Comparison of ENCODE assay signal across 9 cellular contexts in genomic region chr22:36375071-36375980, GRCh38. TPM values are rescaled to one million over a fixed set of nuclear protein-coding genes. Genes with fewer than 3 reads are reported as not detected.
A peak's percentile ranks its signal among the peaks of the same experiment; 100 is the strongest.
DNase-seq lines count a peak whose midpoint lies in the region; ATAC-seq and TF ChIP-seq lines count a peak whose summit lies in the region.
"Had no signal": no experiment of that assay in that cellular context is flagged by ENCODE, and none has a peak within 500 bp of the region (broad histone marks: within the 10 kb centered on the region; RNA-seq: fewer than 3 reads in every experiment).

No MANE protein-coding gene starts in this region.

- TF ChIP-seq CTCF in adrenal gland (IDR thresholded peaks at IDR 0.05) (no peak), right lobe of liver (IDR thresholded peaks at IDR 0.05) (no peak), tibial artery (IDR thresholded peaks at IDR 0.05) (no peak)

- no peak overlapping the region for H3K4me3 ChIP-seq in adrenal gland
- H3K4me3 ChIP-seq in right lobe of liver = no peak overlapping the region
- H3K4me3 ChIP-seq in tibial artery = no peak overlapping the region

- H3K36me3 ChIP-seq in adrenal gland (replicated peaks in 1 of 2) (no peaks in the 10 kb centered on the region), right lobe of liver (peaks cover 0 to 3% (median 0%) of the 10 kb centered on the region in 4 donors), tibial artery (peaks cover 0 to 13% (median 3%) of the 10 kb centered on the region in 3 donors)

- DNase-seq in activated T-cell treated with anti-CD3 and anti-CD28 coated beads, Interleukin-2, amount 50 U/mL, for 1 hour = peak; percentile 29
- no peak for DNase-seq in activated T-cell treated with anti-CD3 and anti-CD28 coated beads for 4 hours
- peak in 3 of 7 donors; percentile 53 to 60 (median 57) for DNase-seq in adrenal gland
- no peak for DNase-seq in right lobe of liver
- peak in 1 of 2 donors; percentile 81 for DNase-seq in tibial artery
- DNase-seq in NCI-H2029 (lab: John Stamatoyannopoulos, UW) = no peak
- DNase-seq: Karpas-422 had no signal

- TF ChIP-seq POLR2A in adrenal gland (IDR thresholded peaks at IDR 0.05) (no peak), right lobe of liver (IDR thresholded peaks at IDR 0.05) (no peak)

- intact Hi-C loops in adrenal gland (cut with DNase I) = loop anchor here in 1 of 2 donors (10.0 kb wide), 1 partner anchor 89 kb away; no protein-coding TSS in a partner anchor
- intact Hi-C loops in right lobe of liver (cut with DNase I) = loop anchor here in 1 of 2 donors (10.0 kb wide), 1 partner anchor 99 kb away; no protein-coding TSS in a partner anchor
- intact Hi-C loops in tibial artery (cut with DNase I; ENCODE audit: low total_unique reads) = no loop called here

- H3K27ac ChIP-seq in adrenal gland (peak overlapping the region in 4 of 5 donors; percentile 16 to 86 (median 68)), right lobe of liver (peak overlapping the region; percentile 17 to 50 (median 26)), tibial artery (peak overlapping the region; percentile 95)

- no peaks in the 10 kb centered on the region for H3K27me3 ChIP-seq in adrenal gland
- H3K27me3 ChIP-seq in right lobe of liver = no peaks in the 10 kb centered on the region
- H3K27me3 ChIP-seq in tibial artery = no peaks in the 10 kb centered on the region

- peak in 3 of 4 donors; percentile 2 to 31 (median 21) for ATAC-seq in right lobe of liver
- ATAC-seq in HG02852 (IDR thresholded peaks at IDR 0.05; ENCODE audit: unreplicated experiment) = no peak
- no peak for ATAC-seq in HG03045 (IDR thresholded peaks at IDR 0.05; ENCODE audit: unreplicated experiment)

- 55 to 57% (median 56%) methylated on average over 4 to 9 of the region's 9 CpGs for WGBS in adrenal gland, 4 donors
- WGBS in right lobe of liver (ENCODE audit: insufficient coverage, low coverage, low lambda C conversion rate, missing lambda C conversion rate) = 50% methylated on average over 5 of the region's 9 CpGs

- no peaks in the 10 kb centered on the region for H3K9me3 ChIP-seq in adrenal gland (replicated peaks in 1 of 3)
- no peaks in the 10 kb centered on the region for H3K9me3 ChIP-seq in right lobe of liver
- H3K9me3 ChIP-seq in tibial artery = no peaks in the 10 kb centered on the region

- H3K4me1 ChIP-seq in adrenal gland (replicated peaks in 1 of 2) (peaks cover 48 to 92% of the 10 kb centered on the region in 2 donors), right lobe of liver (peaks cover 0 to 78% (median 40%) of the 10 kb centered on the region in 4 donors), tibial artery (peaks cover 0 to 100% (median 95%) of the 10 kb centered on the region in 4 donors)

RNA-seq across cellular contexts. Expression of gene MYH9, which starts 12.4 kb away (rescaled TPM):
- 100 to 1,000 TPM; 294 to 427 (median 369) TPM for total RNA-seq in adrenal gland
- polyA plus RNA-seq in adrenal gland = 100 to 1,000 TPM in 2 of 3 donors, 10 to 100 TPM in 1; 96.2 to 164 (median 133) TPM
- 100 to 1,000 TPM; 168 to 435 (median 222) TPM for total RNA-seq in right lobe of liver

Comparison
In these comparisons a context has a peak if more than half of its experiments do, and no peak if none do; other contexts are left out.
1. H3K27ac ChIP-seq: peak in every context shown above with its lines; median percentile 95 in tibial artery; 68 in adrenal gland; 26 in right lobe of liver.
2. ATAC-seq: peak in right lobe of liver (3 of 4); none in HG02852 (single experiment) and HG03045 (single experiment).